9 cellular contexts compared by ENCODE assay signal in genomic region chr11:122843281-122844150, GRCh38. TPM values are rescaled to one million over a fixed set of nuclear protein-coding genes. Genes with fewer than 3 reads are reported as not detected.
A peak's percentile ranks its signal among the peaks of the same experiment; 100 is the strongest.
DNase-seq lines count a peak whose midpoint lies in the region; ATAC-seq, FAIRE-seq and TF ChIP-seq lines count a peak whose summit lies in the region.
"Had no signal": no experiment of that assay in that cellular context is flagged by ENCODE, and none has a peak within 500 bp of the region (broad histone marks: within the 10 kb centered on the region; RNA-seq: fewer than 3 reads in every experiment).

No MANE protein-coding gene starts in this region.

- H3K4me3 ChIP-seq in OCI-LY7 (ENCODE audit: low read depth, low read length, poor library complexity, severe bottlenecking) (no peak overlapping the region), right lobe of liver (no peak overlapping the region), suprapubic skin (no peak overlapping the region)
- H3K4me3 ChIP-seq: lung had no signal

- no peak overlapping the region; the same call in 1 of the 2 replicates for H3K4me2 ChIP-seq in OCI-LY7 (ENCODE audit: low read length)

- H3K27me3 ChIP-seq in right lobe of liver (no peaks in the 10 kb centered on the region), suprapubic skin (no peaks in the 10 kb centered on the region)

- WGBS in right lobe of liver (ENCODE audit: insufficient coverage, low coverage, low lambda C conversion rate, missing lambda C conversion rate), result 30% methylated on average over 10 of the region's 10 CpGs
- WGBS in suprapubic skin, result 62% methylated on average over 10 of the region's 10 CpGs

- H3K9me3 ChIP-seq in OCI-LY7 (ENCODE audit: low read length), result no peaks in the 10 kb centered on the region
- no peaks in the 10 kb centered on the region for H3K9me3 ChIP-seq in right lobe of liver
- H3K9me3 ChIP-seq in suprapubic skin, result no peaks in the 10 kb centered on the region

- no peaks in the 10 kb centered on the region for H3K9me2 ChIP-seq in OCI-LY7 (ENCODE audit: insufficient read depth, low read length)

- CTCF ChIA-PET in OCI-LY7 (lab: Charles Lee; ENCODE audit: unreplicated experiment) (no interaction called here), RWPE1 (lab: Yijun Ruan, JAX) (interaction anchor here (1.3 kb wide), 1 partner anchor 19 kb away, joined by 3 read pairs; no protein-coding TSS in a partner anchor)

- H3K4me1 ChIP-seq in OCI-LY7 (ENCODE audit: insufficient read depth, low read length, poor library complexity, severe bottlenecking), result no peaks in the 10 kb centered on the region
- H3K4me1 ChIP-seq in right lobe of liver, result no peaks in the 10 kb centered on the region
- no peaks in the 10 kb centered on the region for H3K4me1 ChIP-seq in suprapubic skin

- H2AFZ ChIP-seq in OCI-LY7 (ENCODE audit: low read length), result peak overlapping the region; percentile 36; the same call in 1 of the 2 replicates

- no peaks in the 10 kb centered on the region for H4K20me1 ChIP-seq in OCI-LY7 (ENCODE audit: insufficient read depth, low read length)

- no peak for TF ChIP-seq EP300 in suprapubic skin (IDR thresholded peaks at IDR 0.05)

- peak; percentile 49 for ATAC-seq in HG02571 (IDR thresholded peaks at IDR 0.05; ENCODE audit: unreplicated experiment)
- ATAC-seq in right lobe of liver, result peak in 3 of 4 donors; percentile 34 to 47 (median 42)

- intact Hi-C loops in OCI-LY7 (cut with micrococcal nuclease; ENCODE audit: unreplicated experiment), result no loop called here
- intact Hi-C loops in right lobe of liver (cut with DNase I), result no loop called here

- TF ChIP-seq CTCF in OCI-LY7 (conservative IDR thresholded peaks at IDR 0.05; ENCODE audit: low read length) (no peak), right lobe of liver (IDR thresholded peaks at IDR 0.05) (no peak), RWPE1 (conservative IDR thresholded peaks at IDR 0.05; ENCODE audit: low read depth) (no peak), suprapubic skin (IDR thresholded peaks at IDR 0.05) (no peak)

- no peaks in the 10 kb centered on the region for H3K79me2 ChIP-seq in OCI-LY7 (ENCODE audit: insufficient read depth, low read depth, low read length)

- no peaks in the 10 kb centered on the region for H3K36me3 ChIP-seq in OCI-LY7 (ENCODE audit: insufficient read depth, low read length)
- H3K36me3 ChIP-seq in right lobe of liver, result no peaks in the 10 kb centered on the region
- no peaks in the 10 kb centered on the region for H3K36me3 ChIP-seq in suprapubic skin

- POLR2A ChIA-PET in OCI-LY7 (lab: Charles Lee) (interaction anchor here (0.5 kb wide), 1 partner anchor 247 kb away, joined by 3 read pairs; no protein-coding TSS in a partner anchor), RWPE1 (lab: Yijun Ruan, JAX; ENCODE audit: low non-redundant PET) (no interaction called here)

- BruUV-seq in OCI-LY7 (replicated peaks; lab: Mats Ljungman, UMichigan), result no TSS peak

- TF ChIP-seq POLR2A in right lobe of liver (IDR thresholded peaks at IDR 0.05) (no peak), suprapubic skin (IDR thresholded peaks at IDR 0.05) (no peak)

- H3K27ac ChIP-seq in OCI-LY7 (ENCODE audit: low read depth, low read length, poor library complexity, severe bottlenecking) (no peak overlapping the region), right lobe of liver (no peak overlapping the region), RWPE1 (no peak overlapping the region), caudate nucleus (ENCODE audit: low read depth, low read length) (no peak overlapping the region), suprapubic skin (no peak overlapping the region)

- DNase-seq in GM18507 (ENCODE audit: extremely low spot score, insufficient read length, low read depth), result no peak
- no peak for DNase-seq in OCI-LY7 (ENCODE audit: low spot score)
- no peak for DNase-seq in right lobe of liver
- no peak for DNase-seq in RWPE1 (ENCODE audit: low spot score)
- DNase-seq in A172 (ENCODE audit: low spot score), result no peak
- no peak for DNase-seq in caudate nucleus (lab: John Stamatoyannopoulos, UW)
- DNase-seq in suprapubic skin (ENCODE audit: low spot score in 2 of 2), result no peak

- peak; percentile 38 for FAIRE-seq in GM18507 (lab: Jason Lieb, UNC)

RNA-seq across cellular contexts. Expression of gene CRTAM, which starts 5.2 kb away (rescaled TPM):
- not detected in 2 replicates for total RNA-seq in OCI-LY7 (2014; rRNA removed; shearing (Covaris generic))
- total RNA-seq in OCI-LY7 (2022), result not detected in 2 replicates
- under 1 TPM in 5 of 6 experiments, not detected in 1; 0.11 to 0.26 (median 0.25) TPM for total RNA-seq in right lobe of liver
- not detected in 2 replicates for total RNA-seq in A172 (2014; rRNA removed; shearing (Covaris generic))
- under 1 TPM in 1 of 4 donors, not detected in 3; 0.21 TPM for total RNA-seq in suprapubic skin

RNA-seq across cellular contexts. Expression of gene JHY, which starts 39.0 kb away (rescaled TPM):
- not detected in 2 replicates for total RNA-seq in OCI-LY7 (2014; rRNA removed; shearing (Covaris generic))
- total RNA-seq in OCI-LY7 (2022) (not detected in 2 replicates), right lobe of liver (under 1 TPM in 5 of 6 experiments, not detected in 1; 0.10 to 0.37 (median 0.22) TPM), suprapubic skin (1 to 10 TPM; 2.5 to 7.6 (median 3.9) TPM)
- total RNA-seq in A172 (2014; rRNA removed; shearing (Covaris generic)), result 0.64 and 1.6 TPM in 2 replicates
